ENCODE assay signal across 9 cellular contexts in the genomic region with DNA sequence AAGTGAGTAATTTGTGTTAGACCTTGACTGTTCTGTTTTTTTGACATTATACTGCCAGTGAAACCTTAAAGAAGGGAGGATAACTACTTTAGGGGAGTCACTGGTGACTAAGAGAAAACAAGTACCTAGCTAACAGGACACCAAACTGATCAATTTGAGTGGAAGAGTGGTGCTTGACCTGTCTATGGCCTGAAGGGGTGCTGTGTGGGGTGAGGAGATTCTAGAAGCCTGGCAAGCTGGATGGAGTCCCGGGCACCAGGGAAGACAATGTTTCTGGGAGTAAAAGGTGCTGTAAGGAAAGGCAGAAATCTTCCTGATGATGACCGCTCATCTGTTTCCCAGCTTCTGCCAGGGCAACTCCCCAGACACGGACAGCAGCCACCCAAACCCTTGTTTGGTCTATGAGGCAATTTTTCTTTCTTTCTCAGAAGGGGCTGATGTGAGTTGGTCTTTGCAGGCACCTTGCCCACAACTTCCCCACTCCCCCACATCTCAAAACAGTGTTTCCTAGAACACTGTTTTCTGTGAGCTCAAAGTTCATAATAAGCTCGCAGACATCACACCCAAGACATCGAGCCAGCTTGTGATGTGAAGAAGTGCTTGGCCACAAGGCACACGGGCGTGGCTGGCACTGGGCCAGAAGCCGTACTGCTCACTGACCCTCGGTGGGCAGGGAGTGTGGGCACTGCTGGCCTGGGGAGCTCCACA. TPM values are rescaled to one million over a fixed set of nuclear protein-coding genes. Genes with fewer than 3 reads are reported as not detected.
DNase-seq lines count a peak whose midpoint lies in the region; ATAC-seq and TF ChIP-seq lines count a peak whose summit lies in the region.
"Had no signal": no experiment of that assay in that cellular context is flagged by ENCODE, and none has a peak within 500 bp of the region (broad histone marks: within the 10 kb centered on the region; RNA-seq: fewer than 3 reads in every experiment).

No MANE protein-coding gene starts in this region.

- peak overlapping the region; percentile 90 for H3K4me3 Mint-ChIP-seq in activated CD8-positive, alpha-beta T cell treated with anti-CD3 and anti-CD28 coated beads for 36 hours
- peak overlapping the region; percentile 83 for H3K4me3 Mint-ChIP-seq in stimulated activated naive CD8-positive, alpha-beta T cell treated with anti-CD3 and anti-CD28 coated beads, Interleukin-15, Interleukin-2, amounts not matched to agents 100 ng/mL and 50 ng/mL, for 24 hours

- 56% methylated on average over 9 of the region's 9 CpGs for WGBS in prostate gland

- CTCF ChIA-PET in activated CD8-positive, alpha-beta T cell treated with anti-CD3 and anti-CD28 coated beads for 36 hours (lab: Charles Lee): interaction anchor here (0.7 to 10.5 kb wide), 10 partner anchors 10 to 146 kb away, joined by 3 to 185 read pairs (median 6); no protein-coding TSS in a partner anchor

- no peak overlapping the region for H3K4me3 ChIP-seq in right atrium auricular region
- no peak overlapping the region for H3K4me3 ChIP-seq in coronary artery
- no peak overlapping the region for H3K4me3 ChIP-seq in prostate gland

- peak; percentile 62 for TF ChIP-seq CTCF in activated CD8-positive, alpha-beta T cell treated with anti-CD3 and anti-CD28 coated beads for 36 hours (IDR thresholded peaks at IDR 0.05)
- TF ChIP-seq CTCF in right atrium auricular region (IDR thresholded peaks at IDR 0.05): no peak
- TF ChIP-seq CTCF in coronary artery (IDR thresholded peaks at IDR 0.05): no peak
- no peak for TF ChIP-seq CTCF in prostate gland (IDR thresholded peaks at IDR 0.05)

- H3K9me3 ChIP-seq in right atrium auricular region (no peaks in the 10 kb centered on the region), prostate gland (no peaks in the 10 kb centered on the region)

- H3K4me1 ChIP-seq in right atrium auricular region (peaks cover 0 to 48% of the 10 kb centered on the region in 2 donors), prostate gland (replicated peaks) (no peaks in the 10 kb centered on the region)

- no peaks in the 10 kb centered on the region for H3K9me3 Mint-ChIP-seq in activated CD8-positive, alpha-beta T cell treated with anti-CD3 and anti-CD28 coated beads for 36 hours
- H3K9me3 Mint-ChIP-seq in stimulated activated naive CD8-positive, alpha-beta T cell treated with anti-CD3 and anti-CD28 coated beads, Interleukin-15, Interleukin-2, amounts not matched to agents 100 ng/mL and 50 ng/mL, for 24 hours: no peaks in the 10 kb centered on the region

- POLR2A ChIA-PET in activated CD8-positive, alpha-beta T cell treated with anti-CD3 and anti-CD28 coated beads for 36 hours (lab: Charles Lee): interaction anchor here (0.8 to 6.5 kb wide), 6 partner anchors 10 to 34 kb away, joined by 3 to 49 read pairs (median 5); no protein-coding TSS in a partner anchor

- no peak for TF ChIP-seq POLR2A in prostate gland (IDR thresholded peaks at IDR 0.05)

- H3K36me3 Mint-ChIP-seq in activated CD8-positive, alpha-beta T cell treated with anti-CD3 and anti-CD28 coated beads for 36 hours (ENCODE audit: low read depth): peaks cover 47% of the 10 kb centered on the region
- peaks cover 4% of the 10 kb centered on the region for H3K36me3 Mint-ChIP-seq in stimulated activated naive CD8-positive, alpha-beta T cell treated with anti-CD3 and anti-CD28 coated beads, Interleukin-15, Interleukin-2, amounts not matched to agents 100 ng/mL and 50 ng/mL, for 24 hours (ENCODE audit: low read depth)

- H3K27ac Mint-ChIP-seq in activated CD8-positive, alpha-beta T cell treated with anti-CD3 and anti-CD28 coated beads for 36 hours: peak overlapping the region; percentile 99
- H3K27ac Mint-ChIP-seq in stimulated activated naive CD8-positive, alpha-beta T cell treated with anti-CD3 and anti-CD28 coated beads, Interleukin-15, Interleukin-2, amounts not matched to agents 100 ng/mL and 50 ng/mL, for 24 hours: peak overlapping the region; percentile 96

- peak; percentile 55 for ATAC-seq in activated CD8-positive, alpha-beta T cell treated with anti-CD3 and anti-CD28 coated beads for 36 hours

- no peaks in the 10 kb centered on the region for H3K27me3 Mint-ChIP-seq in activated CD8-positive, alpha-beta T cell treated with anti-CD3 and anti-CD28 coated beads for 36 hours
- H3K27me3 Mint-ChIP-seq in stimulated activated naive CD8-positive, alpha-beta T cell treated with anti-CD3 and anti-CD28 coated beads, Interleukin-15, Interleukin-2, amounts not matched to agents 100 ng/mL and 50 ng/mL, for 24 hours: no peaks in the 10 kb centered on the region

- H3K27ac ChIP-seq in right atrium auricular region (peak overlapping the region; percentile 36 to 84), coronary artery (no peak overlapping the region), prostate gland (no peak overlapping the region)
- H3K27ac ChIP-seq: 22Rv1 had no signal

- DNase-seq in DMS 273 (lab: John Stamatoyannopoulos, UW; ENCODE audit: unreplicated experiment) (peak; percentile 1), DMS 273 treated with DMSO at 0.1 percent for 48 hours (lab: John Stamatoyannopoulos, UW) (no peak), right atrium auricular region (ENCODE audit: low spot score) (no peak), coronary artery (ENCODE audit: low spot score) (no peak), prostate gland (ENCODE audit: low spot score) (no peak), HCEC 1CT (no peak)
- peak; percentile 84 for DNase-seq in activated CD8-positive, alpha-beta T cell treated with anti-CD3 and anti-CD28 coated beads for 36 hours

- intact Hi-C loops in activated CD8-positive, alpha-beta T cell treated with anti-CD3 and anti-CD28 coated beads for 36 hours (cut with micrococcal nuclease): loop anchor here (5.0 kb wide), 1 partner anchor 143 kb away; no protein-coding TSS in a partner anchor
- intact Hi-C loops in prostate gland (cut with DNase I): no loop called here

- H3K27me3 ChIP-seq in right atrium auricular region: no peaks in the 10 kb centered on the region
- no peaks in the 10 kb centered on the region for H3K27me3 ChIP-seq in prostate gland (replicated peaks; ENCODE audit: insufficient read depth)

- H3K36me3 ChIP-seq in right atrium auricular region (no peaks in the 10 kb centered on the region), prostate gland (no peaks in the 10 kb centered on the region)

- peaks cover 80% of the 10 kb centered on the region for H3K4me1 Mint-ChIP-seq in activated CD8-positive, alpha-beta T cell treated with anti-CD3 and anti-CD28 coated beads for 36 hours (ENCODE audit: low read depth)
- peaks cover 94% of the 10 kb centered on the region for H3K4me1 Mint-ChIP-seq in stimulated activated naive CD8-positive, alpha-beta T cell treated with anti-CD3 and anti-CD28 coated beads, Interleukin-15, Interleukin-2, amounts not matched to agents 100 ng/mL and 50 ng/mL, for 24 hours (ENCODE audit: low read depth)

RNA-seq across cellular contexts. Expression of gene TXK, which starts 4.6 kb away (rescaled TPM):
- 10 to 100 TPM; 20.6 to 23.5 TPM for total RNA-seq in activated CD8-positive, alpha-beta T cell treated with anti-CD3 and anti-CD28 coated beads for 36 hours
- under 1 TPM; 0.35 to 0.44 TPM for total RNA-seq in right atrium auricular region
- 1 to 10 TPM in 1 of 2 donors, under 1 TPM in 1; 0.46 to 4.8 TPM for total RNA-seq in prostate gland

Comparison
In these comparisons a context has a peak if more than half of its experiments do, and no peak if none do; other contexts are left out.
1. DNase-seq: peak in DMS 273 (single experiment) and activated CD8-positive, alpha-beta T cell treated with anti-CD3 and anti-CD28 coated beads for 36 hours (single experiment); none in DMS 273 treated with DMSO at 0.1 percent for 48 hours (single experiment), right atrium auricular region (single experiment), coronary artery (single experiment), prostate gland (single experiment) and HCEC 1CT (single experiment).
2. H3K27ac ChIP-seq: peak in right atrium auricular region (2 of 2); none in coronary artery (0 of 2) and prostate gland (0 of 2).